Comparison of ENCODE assay signal across 1 cellular context in the genomic region with DNA sequence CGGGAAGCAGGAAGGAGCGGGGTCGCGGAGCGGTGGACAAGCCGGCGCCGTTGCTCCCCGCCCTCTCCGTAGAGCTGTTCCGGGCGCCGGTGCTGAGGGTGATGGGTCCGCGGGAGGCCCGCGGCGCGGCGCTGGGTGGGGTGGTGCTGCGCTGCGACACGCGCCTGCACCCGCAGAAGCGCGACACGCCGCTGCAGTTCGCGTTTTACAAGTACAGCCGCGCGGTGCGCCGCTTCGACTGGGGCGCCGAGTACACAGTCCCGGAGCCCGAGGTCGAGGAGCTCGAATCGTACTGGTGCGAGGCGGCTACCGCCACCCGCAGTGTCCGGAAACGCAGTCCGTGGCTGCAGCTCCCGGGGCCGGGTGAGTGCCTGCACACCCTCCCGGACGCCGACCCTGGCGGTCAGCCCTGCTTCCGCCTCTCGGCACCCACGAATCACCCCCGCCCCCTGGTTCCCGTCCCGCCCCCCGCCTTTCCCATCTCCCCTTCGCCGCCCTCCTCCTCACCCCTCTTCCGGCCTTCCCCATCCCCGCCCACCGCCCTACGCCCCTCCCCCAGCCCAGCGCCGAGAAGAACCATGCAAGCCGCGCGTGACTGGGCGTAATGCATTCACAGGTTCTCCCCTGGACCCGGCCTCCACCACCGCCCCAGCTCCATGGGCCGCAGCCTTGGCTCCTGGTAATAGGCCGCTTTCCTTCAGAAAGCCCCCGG.
TF ChIP-seq lines count a peak whose summit lies in the region.

No MANE protein-coding gene starts in this region.

TF ChIP-seq in K562, 482 proteins besides CTCF, POLR2A, EP300 and RAD21 (continued from another document and continues in another):
- TF ChIP-seq FOXA3 (CRISPR knock-in tag; conservative IDR thresholded peaks at IDR 0.05 in 1 of 2, IDR thresholded peaks at IDR 0.05 in 1 of 2): no peak; a peak in 1 of 4 replicates
- TF ChIP-seq HNRNPUL1 (IDR thresholded peaks at IDR 0.05; ENCODE audit: low read length): no peak
- TF ChIP-seq ZNF311 (CRISPR knock-in tag; IDR thresholded peaks at IDR 0.05): no peak
- 0 out of 2 replicates have a peak, but pooled peaks have one; percentile 64 for TF ChIP-seq CBX1 (IDR thresholded peaks at IDR 0.05; ENCODE audit: low read depth)
- no peak for TF ChIP-seq TCFL5 (CRISPR knock-in tag; conservative IDR thresholded peaks at IDR 0.05)
- no peak for TF ChIP-seq ZNF586 (CRISPR knock-in tag; conservative IDR thresholded peaks at IDR 0.05)
- TF ChIP-seq, protein P1, sequence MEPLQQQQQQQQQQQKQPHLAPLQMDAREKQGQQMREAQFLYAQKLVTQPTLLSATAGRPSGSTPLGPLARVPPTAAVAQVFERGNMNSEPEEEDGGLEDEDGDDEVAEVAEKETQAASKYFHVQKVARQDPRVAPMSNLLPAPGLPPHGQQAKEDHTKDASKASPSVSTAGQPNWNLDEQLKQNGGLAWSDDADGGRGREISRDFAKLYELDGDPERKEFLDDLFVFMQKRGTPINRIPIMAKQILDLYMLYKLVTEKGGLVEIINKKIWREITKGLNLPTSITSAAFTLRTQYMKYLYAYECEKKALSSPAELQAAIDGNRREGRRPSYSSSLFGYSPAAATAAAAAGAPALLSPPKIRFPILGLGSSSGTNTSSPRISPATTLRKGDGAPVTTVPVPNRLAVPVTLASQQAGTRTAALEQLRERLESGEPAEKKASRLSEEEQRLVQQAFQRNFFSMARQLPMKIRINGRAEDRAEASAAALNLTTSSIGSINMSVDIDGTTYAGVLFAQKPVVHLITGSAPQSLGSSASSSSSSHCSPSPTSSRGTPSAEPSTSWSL (CRISPR knock-in tag; IDR thresholded peaks at IDR 0.05; ENCODE audit: borderline replicate concordance): peak; percentile 79; the same call in 1 of the 2 replicates
- TF ChIP-seq, protein P2, sequence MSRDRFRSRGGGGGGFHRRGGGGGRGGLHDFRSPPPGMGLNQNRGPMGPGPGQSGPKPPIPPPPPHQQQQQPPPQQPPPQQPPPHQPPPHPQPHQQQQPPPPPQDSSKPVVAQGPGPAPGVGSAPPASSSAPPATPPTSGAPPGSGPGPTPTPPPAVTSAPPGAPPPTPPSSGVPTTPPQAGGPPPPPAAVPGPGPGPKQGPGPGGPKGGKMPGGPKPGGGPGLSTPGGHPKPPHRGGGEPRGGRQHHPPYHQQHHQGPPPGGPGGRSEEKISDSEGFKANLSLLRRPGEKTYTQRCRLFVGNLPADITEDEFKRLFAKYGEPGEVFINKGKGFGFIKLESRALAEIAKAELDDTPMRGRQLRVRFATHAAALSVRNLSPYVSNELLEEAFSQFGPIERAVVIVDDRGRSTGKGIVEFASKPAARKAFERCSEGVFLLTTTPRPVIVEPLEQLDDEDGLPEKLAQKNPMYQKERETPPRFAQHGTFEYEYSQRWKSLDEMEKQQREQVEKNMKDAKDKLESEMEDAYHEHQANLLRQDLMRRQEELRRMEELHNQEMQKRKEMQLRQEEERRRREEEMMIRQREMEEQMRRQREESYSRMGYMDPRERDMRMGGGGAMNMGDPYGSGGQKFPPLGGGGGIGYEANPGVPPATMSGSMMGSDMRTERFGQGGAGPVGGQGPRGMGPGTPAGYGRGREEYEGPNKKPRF (IDR thresholded peaks at IDR 0.05; ENCODE audit: low read depth, low read length): no peak
- TF ChIP-seq ZBTB1 (CRISPR knock-in tag; IDR thresholded peaks at IDR 0.05; ENCODE audit: borderline replicate concordance, low read depth): no peak
- TF ChIP-seq ZNF23 (CRISPR knock-in tag; IDR thresholded peaks at IDR 0.05): no peak
- peak; percentile 92 for TF ChIP-seq ZFX (CRISPR knock-in tag; IDR thresholded peaks at IDR 0.05)
- TF ChIP-seq CTBP1 (IDR thresholded peaks at IDR 0.05; ENCODE audit: borderline replicate concordance): peak; percentile 56
- TF ChIP-seq, protein P3, sequence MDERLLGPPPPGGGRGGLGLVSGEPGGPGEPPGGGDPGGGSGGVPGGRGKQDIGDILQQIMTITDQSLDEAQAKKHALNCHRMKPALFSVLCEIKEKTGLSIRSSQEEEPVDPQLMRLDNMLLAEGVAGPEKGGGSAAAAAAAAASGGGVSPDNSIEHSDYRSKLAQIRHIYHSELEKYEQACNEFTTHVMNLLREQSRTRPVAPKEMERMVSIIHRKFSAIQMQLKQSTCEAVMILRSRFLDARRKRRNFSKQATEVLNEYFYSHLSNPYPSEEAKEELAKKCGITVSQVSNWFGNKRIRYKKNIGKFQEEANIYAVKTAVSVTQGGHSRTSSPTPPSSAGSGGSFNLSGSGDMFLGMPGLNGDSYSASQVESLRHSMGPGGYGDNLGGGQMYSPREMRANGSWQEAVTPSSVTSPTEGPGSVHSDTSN (CRISPR knock-in tag; IDR thresholded peaks at IDR 0.05; ENCODE audit: low read depth): no peak
- TF ChIP-seq, protein P3 (tag; conservative IDR thresholded peaks at IDR 0.05; ENCODE audit: low read depth): no peak
- TF ChIP-seq, protein P4, sequence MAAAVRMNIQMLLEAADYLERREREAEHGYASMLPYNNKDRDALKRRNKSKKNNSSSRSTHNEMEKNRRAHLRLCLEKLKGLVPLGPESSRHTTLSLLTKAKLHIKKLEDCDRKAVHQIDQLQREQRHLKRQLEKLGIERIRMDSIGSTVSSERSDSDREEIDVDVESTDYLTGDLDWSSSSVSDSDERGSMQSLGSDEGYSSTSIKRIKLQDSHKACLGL (CRISPR knock-in tag; IDR thresholded peaks at IDR 0.05; ENCODE audit: borderline replicate concordance, poor library complexity, severe bottlenecking): no peak
- no peak for TF ChIP-seq ZNF253 (CRISPR knock-in tag; conservative IDR thresholded peaks at IDR 0.05)
- 0 out of 2 replicates have a peak, but pooled peaks have one; percentile 68 for TF ChIP-seq TOE1 (IDR thresholded peaks at IDR 0.05; ENCODE audit: borderline replicate concordance)
- TF ChIP-seq TOE1 (CRISPR knock-in tag; IDR thresholded peaks at IDR 0.05; ENCODE audit: borderline replicate concordance, low read depth): peak; percentile 62; the same call in 1 of the 2 replicates
- no peak for TF ChIP-seq ZNF174 (CRISPR knock-in tag; IDR thresholded peaks at IDR 0.05)
- no peak for TF ChIP-seq THRAP3 (IDR thresholded peaks at IDR 0.05; ENCODE audit: borderline replicate concordance)
- no peak for TF ChIP-seq SRSF9 (IDR thresholded peaks at IDR 0.05; ENCODE audit: borderline replicate concordance, low read depth, low read length)
- no peak for TF ChIP-seq ZNF140 (CRISPR knock-in tag; IDR thresholded peaks at IDR 0.05)
- TF ChIP-seq CREBBP (IDR thresholded peaks at IDR 0.05; ENCODE audit: low read depth, low read length): no peak
- TF ChIP-seq PCBP2 (IDR thresholded peaks at IDR 0.05; ENCODE audit: low read depth, low read length, poor library complexity, severe bottlenecking): no peak
- TF ChIP-seq, protein P5, sequence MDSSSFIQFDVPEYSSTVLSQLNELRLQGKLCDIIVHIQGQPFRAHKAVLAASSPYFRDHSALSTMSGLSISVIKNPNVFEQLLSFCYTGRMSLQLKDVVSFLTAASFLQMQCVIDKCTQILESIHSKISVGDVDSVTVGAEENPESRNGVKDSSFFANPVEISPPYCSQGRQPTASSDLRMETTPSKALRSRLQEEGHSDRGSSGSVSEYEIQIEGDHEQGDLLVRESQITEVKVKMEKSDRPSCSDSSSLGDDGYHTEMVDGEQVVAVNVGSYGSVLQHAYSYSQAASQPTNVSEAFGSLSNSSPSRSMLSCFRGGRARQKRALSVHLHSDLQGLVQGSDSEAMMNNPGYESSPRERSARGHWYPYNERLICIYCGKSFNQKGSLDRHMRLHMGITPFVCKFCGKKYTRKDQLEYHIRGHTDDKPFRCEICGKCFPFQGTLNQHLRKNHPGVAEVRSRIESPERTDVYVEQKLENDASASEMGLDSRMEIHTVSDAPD (CRISPR knock-in tag; IDR thresholded peaks at IDR 0.05): no peak
- TF ChIP-seq ESRRB (CRISPR knock-in tag; IDR thresholded peaks at IDR 0.05; ENCODE audit: borderline replicate concordance): no peak
- TF ChIP-seq, protein P6, sequence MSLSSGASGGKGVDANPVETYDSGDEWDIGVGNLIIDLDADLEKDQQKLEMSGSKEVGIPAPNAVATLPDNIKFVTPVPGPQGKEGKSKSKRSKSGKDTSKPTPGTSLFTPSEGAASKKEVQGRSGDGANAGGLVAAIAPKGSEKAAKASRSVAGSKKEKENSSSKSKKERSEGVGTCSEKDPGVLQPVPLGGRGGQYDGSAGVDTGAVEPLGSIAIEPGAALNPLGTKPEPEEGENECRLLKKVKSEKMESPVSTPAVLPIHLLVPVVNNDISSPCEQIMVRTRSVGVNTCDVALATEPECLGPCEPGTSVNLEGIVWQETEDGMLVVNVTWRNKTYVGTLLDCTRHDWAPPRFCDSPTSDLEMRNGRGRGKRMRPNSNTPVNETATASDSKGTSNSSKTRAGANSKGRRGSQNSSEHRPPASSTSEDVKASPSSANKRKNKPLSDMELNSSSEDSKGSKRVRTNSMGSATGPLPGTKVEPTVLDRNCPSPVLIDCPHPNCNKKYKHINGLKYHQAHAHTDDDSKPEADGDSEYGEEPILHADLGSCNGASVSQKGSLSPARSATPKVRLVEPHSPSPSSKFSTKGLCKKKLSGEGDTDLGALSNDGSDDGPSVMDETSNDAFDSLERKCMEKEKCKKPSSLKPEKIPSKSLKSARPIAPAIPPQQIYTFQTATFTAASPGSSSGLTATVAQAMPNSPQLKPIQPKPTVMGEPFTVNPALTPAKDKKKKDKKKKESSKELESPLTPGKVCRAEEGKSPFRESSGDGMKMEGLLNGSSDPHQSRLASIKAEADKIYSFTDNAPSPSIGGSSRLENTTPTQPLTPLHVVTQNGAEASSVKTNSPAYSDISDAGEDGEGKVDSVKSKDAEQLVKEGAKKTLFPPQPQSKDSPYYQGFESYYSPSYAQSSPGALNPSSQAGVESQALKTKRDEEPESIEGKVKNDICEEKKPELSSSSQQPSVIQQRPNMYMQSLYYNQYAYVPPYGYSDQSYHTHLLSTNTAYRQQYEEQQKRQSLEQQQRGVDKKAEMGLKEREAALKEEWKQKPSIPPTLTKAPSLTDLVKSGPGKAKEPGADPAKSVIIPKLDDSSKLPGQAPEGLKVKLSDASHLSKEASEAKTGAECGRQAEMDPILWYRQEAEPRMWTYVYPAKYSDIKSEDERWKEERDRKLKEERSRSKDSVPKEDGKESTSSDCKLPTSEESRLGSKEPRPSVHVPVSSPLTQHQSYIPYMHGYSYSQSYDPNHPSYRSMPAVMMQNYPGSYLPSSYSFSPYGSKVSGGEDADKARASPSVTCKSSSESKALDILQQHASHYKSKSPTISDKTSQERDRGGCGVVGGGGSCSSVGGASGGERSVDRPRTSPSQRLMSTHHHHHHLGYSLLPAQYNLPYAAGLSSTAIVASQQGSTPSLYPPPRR (CRISPR knock-in tag; IDR thresholded peaks at IDR 0.05; ENCODE audit: borderline replicate concordance): 0 out of 2 replicates have a peak, but pooled peaks have one; percentile 53
- no peak for TF ChIP-seq BRD9 (IDR thresholded peaks at IDR 0.05; ENCODE audit: low read depth, partially characterized antibody)
- TF ChIP-seq MCM2 (IDR thresholded peaks at IDR 0.05; ENCODE audit: low read depth): no peak
- TF ChIP-seq, protein P7, sequence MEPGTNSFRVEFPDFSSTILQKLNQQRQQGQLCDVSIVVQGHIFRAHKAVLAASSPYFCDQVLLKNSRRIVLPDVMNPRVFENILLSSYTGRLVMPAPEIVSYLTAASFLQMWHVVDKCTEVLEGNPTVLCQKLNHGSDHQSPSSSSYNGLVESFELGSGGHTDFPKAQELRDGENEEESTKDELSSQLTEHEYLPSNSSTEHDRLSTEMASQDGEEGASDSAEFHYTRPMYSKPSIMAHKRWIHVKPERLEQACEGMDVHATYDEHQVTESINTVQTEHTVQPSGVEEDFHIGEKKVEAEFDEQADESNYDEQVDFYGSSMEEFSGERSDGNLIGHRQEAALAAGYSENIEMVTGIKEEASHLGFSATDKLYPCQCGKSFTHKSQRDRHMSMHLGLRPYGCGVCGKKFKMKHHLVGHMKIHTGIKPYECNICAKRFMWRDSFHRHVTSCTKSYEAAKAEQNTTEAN (CRISPR knock-in tag; IDR thresholded peaks at IDR 0.05): no peak
- no peak for TF ChIP-seq ZEB2 (IDR thresholded peaks at IDR 0.05)
- TF ChIP-seq CEBPB (tag; IDR thresholded peaks at IDR 0.05): no peak
- TF ChIP-seq, protein P8, sequence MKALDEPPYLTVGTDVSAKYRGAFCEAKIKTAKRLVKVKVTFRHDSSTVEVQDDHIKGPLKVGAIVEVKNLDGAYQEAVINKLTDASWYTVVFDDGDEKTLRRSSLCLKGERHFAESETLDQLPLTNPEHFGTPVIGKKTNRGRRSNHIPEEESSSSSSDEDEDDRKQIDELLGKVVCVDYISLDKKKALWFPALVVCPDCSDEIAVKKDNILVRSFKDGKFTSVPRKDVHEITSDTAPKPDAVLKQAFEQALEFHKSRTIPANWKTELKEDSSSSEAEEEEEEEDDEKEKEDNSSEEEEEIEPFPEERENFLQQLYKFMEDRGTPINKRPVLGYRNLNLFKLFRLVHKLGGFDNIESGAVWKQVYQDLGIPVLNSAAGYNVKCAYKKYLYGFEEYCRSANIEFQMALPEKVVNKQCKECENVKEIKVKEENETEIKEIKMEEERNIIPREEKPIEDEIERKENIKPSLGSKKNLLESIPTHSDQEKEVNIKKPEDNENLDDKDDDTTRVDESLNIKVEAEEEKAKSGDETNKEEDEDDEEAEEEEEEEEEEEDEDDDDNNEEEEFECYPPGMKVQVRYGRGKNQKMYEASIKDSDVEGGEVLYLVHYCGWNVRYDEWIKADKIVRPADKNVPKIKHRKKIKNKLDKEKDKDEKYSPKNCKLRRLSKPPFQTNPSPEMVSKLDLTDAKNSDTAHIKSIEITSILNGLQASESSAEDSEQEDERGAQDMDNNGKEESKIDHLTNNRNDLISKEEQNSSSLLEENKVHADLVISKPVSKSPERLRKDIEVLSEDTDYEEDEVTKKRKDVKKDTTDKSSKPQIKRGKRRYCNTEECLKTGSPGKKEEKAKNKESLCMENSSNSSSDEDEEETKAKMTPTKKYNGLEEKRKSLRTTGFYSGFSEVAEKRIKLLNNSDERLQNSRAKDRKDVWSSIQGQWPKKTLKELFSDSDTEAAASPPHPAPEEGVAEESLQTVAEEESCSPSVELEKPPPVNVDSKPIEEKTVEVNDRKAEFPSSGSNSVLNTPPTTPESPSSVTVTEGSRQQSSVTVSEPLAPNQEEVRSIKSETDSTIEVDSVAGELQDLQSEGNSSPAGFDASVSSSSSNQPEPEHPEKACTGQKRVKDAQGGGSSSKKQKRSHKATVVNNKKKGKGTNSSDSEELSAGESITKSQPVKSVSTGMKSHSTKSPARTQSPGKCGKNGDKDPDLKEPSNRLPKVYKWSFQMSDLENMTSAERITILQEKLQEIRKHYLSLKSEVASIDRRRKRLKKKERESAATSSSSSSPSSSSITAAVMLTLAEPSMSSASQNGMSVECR (CRISPR knock-in tag; IDR thresholded peaks at IDR 0.05): peak; percentile 39; the same call in 1 of the 2 replicates
